ENCODE assay signal across 10 cellular contexts in the genomic region with DNA sequence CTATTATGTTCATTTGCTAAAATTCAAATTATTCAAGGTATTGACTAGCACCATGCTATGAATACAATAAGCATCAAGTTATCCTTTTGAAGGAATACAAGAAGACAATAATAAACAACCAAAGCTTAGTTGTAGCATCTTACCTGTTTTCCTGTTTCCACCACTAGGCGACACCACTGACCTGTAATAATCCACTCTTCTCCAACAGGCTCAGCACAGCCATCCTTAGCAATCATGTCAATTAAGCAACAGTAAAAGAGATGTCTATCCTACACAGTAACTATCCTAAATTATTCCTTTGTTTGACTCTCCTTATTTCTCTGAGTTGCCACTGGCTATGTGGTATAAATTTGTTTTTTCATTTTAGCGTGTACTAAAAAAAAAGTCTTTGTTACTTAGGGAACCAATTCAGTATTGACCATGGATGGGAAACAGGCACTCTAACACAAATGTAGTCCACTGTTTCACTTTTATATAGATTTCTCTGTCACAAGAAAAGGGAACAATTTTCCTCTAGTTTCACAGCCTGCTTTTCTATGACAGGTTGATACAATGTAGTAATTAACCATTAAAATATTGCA. TPM values are rescaled to one million over a fixed set of nuclear protein-coding genes. Genes with fewer than 3 reads are reported as not detected.
DNase-seq lines count a peak whose midpoint lies in the region; ATAC-seq, FAIRE-seq and TF ChIP-seq lines count a peak whose summit lies in the region.
"Had no signal": no experiment of that assay in that cellular context is flagged by ENCODE, and none has a peak within 500 bp of the region (broad histone marks: within the 10 kb centered on the region; RNA-seq: fewer than 3 reads in every experiment).

No MANE protein-coding gene starts in this region.

- TF ChIP-seq POLR2A in GM18505 (IDR thresholded peaks at IDR 0.05; ENCODE audit: borderline replicate concordance, extremely low read depth, insufficient read depth, insufficient read length) (no peak), GM12878 (IDR thresholded peaks at IDR 0.05; ENCODE audit: low read depth, low read length) (no peak)

- POLR2A ChIA-PET in GM12878 (lab: Charles Lee): no interaction called here

- in situ Hi-C loops in GM12878 (cut with MboI): loop anchor here (25.0 kb wide), 1 partner anchor 352 kb away; no protein-coding TSS in a partner anchor

- intact Hi-C loops in GM12878 (cut with micrococcal nuclease; ENCODE audit: unreplicated experiment): loop anchor here (1.0 kb wide), 3 partner anchors 177 to 341 kb away; no protein-coding TSS in a partner anchor

- SMC1A ChIA-PET in GM12878 (lab: Charles Lee; ENCODE audit: uncharacterized antibody, unreplicated experiment): interaction anchor here (0.7 to 1.6 kb wide), 6 partner anchors 9 to 341 kb away, joined by 3 to 8 read pairs (median 4); no protein-coding TSS in a partner anchor

- peak; percentile 62 for DNase-seq in NCI-H460 (ENCODE audit: extremely low read depth, low read depth)
- no peak for DNase-seq in GM12878 (ENCODE audit: low read depth, low spot score)
- DNase-seq in iPS DF 6.9 (ENCODE audit: low read depth, low spot score): peak; percentile 45
- DNase-seq in stimulated activated naive CD8-positive, alpha-beta T cell treated with anti-CD3 and anti-CD28 coated beads, Interleukin-15, amount 100 ng/mL, for 72 hours: peak; percentile 10 to 23

- no peak overlapping the region for H3K4me3 Mint-ChIP-seq in stimulated activated naive CD8-positive, alpha-beta T cell treated with anti-CD3 and anti-CD28 coated beads, Interleukin-15, amount 100 ng/mL, for 72 hours
- H3K4me3 Mint-ChIP-seq: T-helper 1 cell treated with Interleukin-12 subunit alpha and Interleukin-12 subunit beta and Interleukin-4 antibody, amounts not matched to agents 30 μg/mL and 1 μg/mL, for 36 hours had no signal

- no peak overlapping the region for H3K4me2 ChIP-seq in GM12878 (ENCODE audit: control insufficient read depth, insufficient read depth)

- TF ChIP-seq CTCF in C4-2B (conservative IDR thresholded peaks at IDR 0.05) (peak; percentile 95), GM12878 (IDR thresholded peaks at IDR 0.05 in 2 of 3, conservative IDR thresholded peaks at IDR 0.05 in 1 of 3; ENCODE audit: control insufficient read depth in 2 of 3, extremely low read depth in 1 of 3, insufficient read depth in 1 of 3, low read depth in 3 of 3, low read length in 3 of 3) (peak; percentile 78 to 92 (median 88))

- H3K36me3 ChIP-seq in GM12878 (ENCODE audit: control insufficient read depth in 2 of 2, insufficient read depth in 2 of 2, low read length in 1 of 2) (no peaks in the 10 kb centered on the region), iPS DF 6.9 (ENCODE audit: control insufficient read depth, insufficient read depth, low read length) (no peaks in the 10 kb centered on the region)

- H3K27ac Mint-ChIP-seq in stimulated activated naive CD8-positive, alpha-beta T cell treated with anti-CD3 and anti-CD28 coated beads, Interleukin-15, amount 100 ng/mL, for 72 hours: no peak overlapping the region
- H3K27ac Mint-ChIP-seq: T-helper 1 cell treated with Interleukin-12 subunit alpha and Interleukin-12 subunit beta and Interleukin-4 antibody, amounts not matched to agents 30 μg/mL and 1 μg/mL, for 36 hours had no signal

- ATAC-seq in GM18505 (IDR thresholded peaks at IDR 0.05; ENCODE audit: unreplicated experiment) (peak; percentile 70), HG03103 (IDR thresholded peaks at IDR 0.05; ENCODE audit: low read depth, unreplicated experiment) (peak; percentile 88), GM12878 (peak; percentile 85), GM21737 (IDR thresholded peaks at IDR 0.05; ENCODE audit: unreplicated experiment) (no peak)
- peak; percentile 58 for ATAC-seq in stimulated activated naive CD8-positive, alpha-beta T cell treated with anti-CD3 and anti-CD28 coated beads, Interleukin-15, amount 100 ng/mL, for 72 hours

- H2AFZ ChIP-seq in GM12878 (ENCODE audit: control insufficient read depth, low read depth, low read length): no peak overlapping the region

- TF ChIP-seq EP300 in GM12878 (IDR thresholded peaks at IDR 0.05; ENCODE audit: borderline replicate concordance in 1 of 2, control insufficient read depth in 1 of 2, low read depth in 2 of 2, low read length in 2 of 2): no peak

- H3K27ac ChIP-seq in C4-2B (no peak overlapping the region), GM12878 (ENCODE audit: control insufficient read depth, insufficient read depth) (no peak overlapping the region), iPS DF 6.9 (ENCODE audit: low read length) (no peak overlapping the region)

- RAD21 ChIA-PET in GM12878 (lab: Charles Lee; ENCODE audit: unreplicated experiment): interaction anchor here (1.0 to 3.6 kb wide), 5 partner anchors 176 to 340 kb away, joined by 5 to 17 read pairs (median 8); no protein-coding TSS in a partner anchor

- H4K20me1 ChIP-seq in GM12878 (ENCODE audit: control insufficient read depth, insufficient read depth): no peaks in the 10 kb centered on the region

- H3K27me3 ChIP-seq in GM12878 (replicated peaks in 1 of 2; ENCODE audit: control insufficient read depth in 2 of 2, insufficient read depth in 2 of 2, low read length in 1 of 2): no peaks in the 10 kb centered on the region; a peak in 1 of 4 replicates
- H3K27me3 ChIP-seq in iPS DF 6.9 (ENCODE audit: control insufficient read depth, insufficient read depth, low read length): no peaks in the 10 kb centered on the region

- peaks cover 26% of the 10 kb centered on the region for H3K27me3 Mint-ChIP-seq in stimulated activated naive CD8-positive, alpha-beta T cell treated with anti-CD3 and anti-CD28 coated beads, Interleukin-15, amount 100 ng/mL, for 72 hours

- CTCF ChIA-PET in GM12878 (lab: Yijun Ruan, JAX): interaction anchor here (0.9 to 5.3 kb wide), 11 partner anchors 49 to 341 kb away, joined by 3 to 56 read pairs (median 4); no protein-coding TSS in a partner anchor

- peak; percentile 95 for TF ChIP-seq RAD21 in GM12878 (IDR thresholded peaks at IDR 0.05; ENCODE audit: insufficient read depth, low read depth, low read length)

- FAIRE-seq in GM12878 (lab: Jason Lieb, UNC): peak; percentile 75

- BruUV-seq in GM12878 (replicated peaks; lab: Mats Ljungman, UMichigan): no TSS peak

- H3K9me3 ChIP-seq in GM12878 (replicated peaks; ENCODE audit: control insufficient read depth, insufficient read depth, low read length) (no peaks in the 10 kb centered on the region), iPS DF 6.9 (ENCODE audit: control insufficient read depth, insufficient read depth, low read length) (no peaks in the 10 kb centered on the region)

- H3K79me2 ChIP-seq in GM12878 (ENCODE audit: control insufficient read depth, insufficient read depth, low read length): no peaks in the 10 kb centered on the region

- H3K4me3 ChIP-seq in GM12878: no peak overlapping the region
- no peak overlapping the region for H3K4me3 ChIP-seq in iPS DF 6.9 (ENCODE audit: low read length)

- H3K4me1 ChIP-seq in GM12878 (ENCODE audit: control insufficient read depth, insufficient read depth, low read length) (no peaks in the 10 kb centered on the region), iPS DF 6.9 (ENCODE audit: control insufficient read depth, insufficient read depth, low read length) (no peaks in the 10 kb centered on the region)

- 24% methylated on average over 2 of the region's 2 CpGs for WGBS in GM12878 (ENCODE audit: insufficient coverage, insufficient replicate concordance, low lambda C conversion rate, missing lambda C conversion rate)
- no CpG with 5 or more reads among the region's 2 CpGs for WGBS in iPS DF 6.9 (ENCODE audit: insufficient coverage, insufficient read length)

- no peaks in the 10 kb centered on the region for H3K4me1 Mint-ChIP-seq in stimulated activated naive CD8-positive, alpha-beta T cell treated with anti-CD3 and anti-CD28 coated beads, Interleukin-15, amount 100 ng/mL, for 72 hours

- H3K9ac ChIP-seq in GM12878 (ENCODE audit: control insufficient read depth, insufficient read depth, low read length): no peak overlapping the region

- H3K9me3 Mint-ChIP-seq in stimulated activated naive CD8-positive, alpha-beta T cell treated with anti-CD3 and anti-CD28 coated beads, Interleukin-15, amount 100 ng/mL, for 72 hours: no peaks in the 10 kb centered on the region
- H3K9me3 Mint-ChIP-seq: T-helper 1 cell treated with Interleukin-12 subunit alpha and Interleukin-12 subunit beta and Interleukin-4 antibody, amounts not matched to agents 30 μg/mL and 1 μg/mL, for 36 hours had no signal

TF ChIP-seq in GM12878, 131 proteins besides CTCF, POLR2A, EP300 and RAD21:
- TF ChIP-seq SMC3 (IDR thresholded peaks at IDR 0.05; ENCODE audit: borderline replicate concordance, low read length): peak; percentile 92; the same call in 1 of the 2 replicates
- no peak for TF ChIP-seq FOXK2 (IDR thresholded peaks at IDR 0.05)

RNA-seq across cellular contexts. Expression of a gene that starts 46.2 kb away (rescaled TPM):
- total RNA-seq in NCI-H460 (2014; rRNA removed; shearing (Covaris generic)): not detected in 2 replicates
- polyA plus RNA-seq in NCI-H460 (2014; cell fraction: nucleus; rRNA removed): not detected in 2 replicates
- total RNA-seq in GM12878 (2013; cell fraction: nucleolus; rRNA removed): not detected in 2 replicates
- not detected in 2 replicates for total RNA-seq in GM12878 (2014; rRNA removed)
- not detected in 2 replicates for total RNA-seq in GM12878 (2014; rRNA removed; fragmentation: Illumina TruSeq; extraction: Trizol)
- total RNA-seq in GM12878 (2021): not detected in 2 replicates
- not detected for polyA plus RNA-seq in GM12878 (2011; ENCODE audit: low read depth)
- not detected in 2 replicates for polyA plus RNA-seq in GM12878 (2011; rRNA removed)
- polyA plus RNA-seq in GM12878 (2011; cell fraction: cytosol; rRNA removed): not detected in 2 replicates
- not detected in 2 replicates for polyA plus RNA-seq in GM12878 (2011; cell fraction: nucleus; rRNA removed)
- polyA plus RNA-seq in GM12878 (2012): not detected in 2 replicates
- polyA plus RNA-seq in GM12878 (2014; fragmentation: Illumina TruSeq; extraction: Trizol): not detected in 2 replicates
- polyA plus RNA-seq in GM12878 (2014; fragmentation: Nextera tagmentation; extraction: Ambion mirVana): under 1 TPM in 1 of 2 experiments, not detected in 1; 0.05 TPM
- polyA plus RNA-seq in GM12878 (2014; rRNA removed): not detected in 2 replicates
- not detected for polyA plus RNA-seq in GM12878 (2016; fragmentation: Nextera tagmentation; extraction: Ambion mirVana)
- polyA minus RNA-seq in GM12878 (2011; rRNA and poly(A)+ RNA removed): not detected in 2 replicates
- not detected in 2 replicates for polyA minus RNA-seq in GM12878 (2011; cell fraction: cytosol; rRNA and poly(A)+ RNA removed)
- polyA minus RNA-seq in GM12878 (2011; cell fraction: nucleus; rRNA and poly(A)+ RNA removed): not detected in 2 replicates
- total RNA-seq: skeletal muscle tissue had no signal
